In the genomic region with DNA sequence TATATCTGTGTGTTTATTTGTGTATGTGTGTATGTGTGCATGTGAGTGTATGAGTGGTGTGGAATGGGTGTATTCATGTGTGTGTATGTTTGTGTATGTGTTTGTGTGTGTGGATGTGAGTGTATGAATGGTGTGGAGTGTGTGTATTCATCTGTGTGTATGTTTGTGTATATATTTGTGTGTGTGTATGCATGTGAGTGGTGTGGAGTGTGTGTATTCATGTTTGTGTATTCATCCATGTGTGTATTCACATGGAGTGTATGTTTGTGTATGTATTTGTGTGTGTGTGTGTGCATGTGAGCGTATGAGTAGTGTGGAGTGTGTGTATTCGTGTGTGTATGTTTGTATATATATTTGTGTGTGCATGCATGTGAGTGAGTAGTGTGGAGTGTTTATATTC, we compare ENCODE assay signal across 3 cellular contexts.
TF ChIP-seq lines count a peak whose summit lies in the region.

No MANE protein-coding gene starts in this region.

TF ChIP-seq in HepG2, 621 proteins besides CTCF, POLR2A, EP300 and RAD21 (continues in another document):
- TF ChIP-seq, protein P1, sequence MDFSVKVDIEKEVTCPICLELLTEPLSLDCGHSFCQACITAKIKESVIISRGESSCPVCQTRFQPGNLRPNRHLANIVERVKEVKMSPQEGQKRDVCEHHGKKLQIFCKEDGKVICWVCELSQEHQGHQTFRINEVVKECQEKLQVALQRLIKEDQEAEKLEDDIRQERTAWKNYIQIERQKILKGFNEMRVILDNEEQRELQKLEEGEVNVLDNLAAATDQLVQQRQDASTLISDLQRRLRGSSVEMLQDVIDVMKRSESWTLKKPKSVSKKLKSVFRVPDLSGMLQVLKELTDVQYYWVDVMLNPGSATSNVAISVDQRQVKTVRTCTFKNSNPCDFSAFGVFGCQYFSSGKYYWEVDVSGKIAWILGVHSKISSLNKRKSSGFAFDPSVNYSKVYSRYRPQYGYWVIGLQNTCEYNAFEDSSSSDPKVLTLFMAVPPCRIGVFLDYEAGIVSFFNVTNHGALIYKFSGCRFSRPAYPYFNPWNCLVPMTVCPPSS (IDR thresholded peaks at IDR 0.05), result 0 out of 2 replicates have a peak, but pooled peaks have one; percentile 52
- TF ChIP-seq ZZZ3 (CRISPR knock-in tag; IDR thresholded peaks at IDR 0.05; ENCODE audit: borderline replicate concordance) (no peak), NR2F6 (IDR thresholded peaks at IDR 0.05) (no peak), NR2F6 (CRISPR knock-in tag; IDR thresholded peaks at IDR 0.05) (no peak), RFX3 (CRISPR knock-in tag; IDR thresholded peaks at IDR 0.05) (no peak), JUNB (CRISPR knock-in tag; IDR thresholded peaks at IDR 0.05; ENCODE audit: borderline replicate concordance) (0 out of 2 replicates have a peak, but pooled peaks have one; percentile 28), FOXA1 (IDR thresholded peaks at IDR 0.05) (0 out of 2 replicates have a peak, but pooled peaks have one; percentile 19), FOXA1 (CRISPR knock-in tag; IDR thresholded peaks at IDR 0.05) (no peak), RBM39 (IDR thresholded peaks at IDR 0.05; ENCODE audit: low read depth, low read length, poor library complexity, severe bottlenecking) (no peak)
- TF ChIP-seq, protein P2, sequence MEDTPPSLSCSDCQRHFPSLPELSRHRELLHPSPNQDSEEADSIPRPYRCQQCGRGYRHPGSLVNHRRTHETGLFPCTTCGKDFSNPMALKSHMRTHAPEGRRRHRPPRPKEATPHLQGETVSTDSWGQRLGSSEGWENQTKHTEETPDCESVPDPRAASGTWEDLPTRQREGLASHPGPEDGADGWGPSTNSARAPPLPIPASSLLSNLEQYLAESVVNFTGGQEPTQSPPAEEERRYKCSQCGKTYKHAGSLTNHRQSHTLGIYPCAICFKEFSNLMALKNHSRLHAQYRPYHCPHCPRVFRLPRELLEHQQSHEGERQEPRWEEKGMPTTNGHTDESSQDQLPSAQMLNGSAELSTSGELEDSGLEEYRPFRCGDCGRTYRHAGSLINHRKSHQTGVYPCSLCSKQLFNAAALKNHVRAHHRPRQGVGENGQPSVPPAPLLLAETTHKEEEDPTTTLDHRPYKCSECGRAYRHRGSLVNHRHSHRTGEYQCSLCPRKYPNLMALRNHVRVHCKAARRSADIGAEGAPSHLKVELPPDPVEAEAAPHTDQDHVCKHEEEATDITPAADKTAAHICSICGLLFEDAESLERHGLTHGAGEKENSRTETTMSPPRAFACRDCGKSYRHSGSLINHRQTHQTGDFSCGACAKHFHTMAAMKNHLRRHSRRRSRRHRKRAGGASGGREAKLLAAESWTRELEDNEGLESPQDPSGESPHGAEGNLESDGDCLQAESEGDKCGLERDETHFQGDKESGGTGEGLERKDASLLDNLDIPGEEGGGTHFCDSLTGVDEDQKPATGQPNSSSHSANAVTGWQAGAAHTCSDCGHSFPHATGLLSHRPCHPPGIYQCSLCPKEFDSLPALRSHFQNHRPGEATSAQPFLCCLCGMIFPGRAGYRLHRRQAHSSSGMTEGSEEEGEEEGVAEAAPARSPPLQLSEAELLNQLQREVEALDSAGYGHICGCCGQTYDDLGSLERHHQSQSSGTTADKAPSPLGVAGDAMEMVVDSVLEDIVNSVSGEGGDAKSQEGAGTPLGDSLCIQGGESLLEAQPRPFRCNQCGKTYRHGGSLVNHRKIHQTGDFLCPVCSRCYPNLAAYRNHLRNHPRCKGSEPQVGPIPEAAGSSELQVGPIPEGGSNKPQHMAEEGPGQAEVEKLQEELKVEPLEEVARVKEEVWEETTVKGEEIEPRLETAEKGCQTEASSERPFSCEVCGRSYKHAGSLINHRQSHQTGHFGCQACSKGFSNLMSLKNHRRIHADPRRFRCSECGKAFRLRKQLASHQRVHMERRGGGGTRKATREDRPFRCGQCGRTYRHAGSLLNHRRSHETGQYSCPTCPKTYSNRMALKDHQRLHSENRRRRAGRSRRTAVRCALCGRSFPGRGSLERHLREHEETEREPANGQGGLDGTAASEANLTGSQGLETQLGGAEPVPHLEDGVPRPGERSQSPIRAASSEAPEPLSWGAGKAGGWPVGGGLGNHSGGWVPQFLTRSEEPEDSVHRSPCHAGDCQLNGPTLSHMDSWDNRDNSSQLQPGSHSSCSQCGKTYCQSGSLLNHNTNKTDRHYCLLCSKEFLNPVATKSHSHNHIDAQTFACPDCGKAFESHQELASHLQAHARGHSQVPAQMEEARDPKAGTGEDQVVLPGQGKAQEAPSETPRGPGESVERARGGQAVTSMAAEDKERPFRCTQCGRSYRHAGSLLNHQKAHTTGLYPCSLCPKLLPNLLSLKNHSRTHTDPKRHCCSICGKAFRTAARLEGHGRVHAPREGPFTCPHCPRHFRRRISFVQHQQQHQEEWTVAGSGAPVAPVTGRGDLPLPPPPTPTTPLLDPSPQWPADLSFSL (CRISPR knock-in tag; IDR thresholded peaks at IDR 0.05), result no peak

TF ChIP-seq in H1, 55 proteins besides CTCF, POLR2A, EP300 and RAD21:
- TF ChIP-seq FOSL1 (IDR thresholded peaks at IDR 0.05; ENCODE audit: insufficient read depth, low read depth, low read length) (no peak), HDAC2 (IDR thresholded peaks at IDR 0.05; ENCODE audit: borderline replicate concordance in 1 of 2, low read depth in 2 of 2, low read length in 2 of 2) (no peak), HDAC6 (IDR thresholded peaks at IDR 0.05; ENCODE audit: low read depth, low read length) (no peak)

TF ChIP-seq in GM23338, 12 proteins besides CTCF, POLR2A, EP300 and RAD21:
- TF ChIP-seq, protein P3, sequence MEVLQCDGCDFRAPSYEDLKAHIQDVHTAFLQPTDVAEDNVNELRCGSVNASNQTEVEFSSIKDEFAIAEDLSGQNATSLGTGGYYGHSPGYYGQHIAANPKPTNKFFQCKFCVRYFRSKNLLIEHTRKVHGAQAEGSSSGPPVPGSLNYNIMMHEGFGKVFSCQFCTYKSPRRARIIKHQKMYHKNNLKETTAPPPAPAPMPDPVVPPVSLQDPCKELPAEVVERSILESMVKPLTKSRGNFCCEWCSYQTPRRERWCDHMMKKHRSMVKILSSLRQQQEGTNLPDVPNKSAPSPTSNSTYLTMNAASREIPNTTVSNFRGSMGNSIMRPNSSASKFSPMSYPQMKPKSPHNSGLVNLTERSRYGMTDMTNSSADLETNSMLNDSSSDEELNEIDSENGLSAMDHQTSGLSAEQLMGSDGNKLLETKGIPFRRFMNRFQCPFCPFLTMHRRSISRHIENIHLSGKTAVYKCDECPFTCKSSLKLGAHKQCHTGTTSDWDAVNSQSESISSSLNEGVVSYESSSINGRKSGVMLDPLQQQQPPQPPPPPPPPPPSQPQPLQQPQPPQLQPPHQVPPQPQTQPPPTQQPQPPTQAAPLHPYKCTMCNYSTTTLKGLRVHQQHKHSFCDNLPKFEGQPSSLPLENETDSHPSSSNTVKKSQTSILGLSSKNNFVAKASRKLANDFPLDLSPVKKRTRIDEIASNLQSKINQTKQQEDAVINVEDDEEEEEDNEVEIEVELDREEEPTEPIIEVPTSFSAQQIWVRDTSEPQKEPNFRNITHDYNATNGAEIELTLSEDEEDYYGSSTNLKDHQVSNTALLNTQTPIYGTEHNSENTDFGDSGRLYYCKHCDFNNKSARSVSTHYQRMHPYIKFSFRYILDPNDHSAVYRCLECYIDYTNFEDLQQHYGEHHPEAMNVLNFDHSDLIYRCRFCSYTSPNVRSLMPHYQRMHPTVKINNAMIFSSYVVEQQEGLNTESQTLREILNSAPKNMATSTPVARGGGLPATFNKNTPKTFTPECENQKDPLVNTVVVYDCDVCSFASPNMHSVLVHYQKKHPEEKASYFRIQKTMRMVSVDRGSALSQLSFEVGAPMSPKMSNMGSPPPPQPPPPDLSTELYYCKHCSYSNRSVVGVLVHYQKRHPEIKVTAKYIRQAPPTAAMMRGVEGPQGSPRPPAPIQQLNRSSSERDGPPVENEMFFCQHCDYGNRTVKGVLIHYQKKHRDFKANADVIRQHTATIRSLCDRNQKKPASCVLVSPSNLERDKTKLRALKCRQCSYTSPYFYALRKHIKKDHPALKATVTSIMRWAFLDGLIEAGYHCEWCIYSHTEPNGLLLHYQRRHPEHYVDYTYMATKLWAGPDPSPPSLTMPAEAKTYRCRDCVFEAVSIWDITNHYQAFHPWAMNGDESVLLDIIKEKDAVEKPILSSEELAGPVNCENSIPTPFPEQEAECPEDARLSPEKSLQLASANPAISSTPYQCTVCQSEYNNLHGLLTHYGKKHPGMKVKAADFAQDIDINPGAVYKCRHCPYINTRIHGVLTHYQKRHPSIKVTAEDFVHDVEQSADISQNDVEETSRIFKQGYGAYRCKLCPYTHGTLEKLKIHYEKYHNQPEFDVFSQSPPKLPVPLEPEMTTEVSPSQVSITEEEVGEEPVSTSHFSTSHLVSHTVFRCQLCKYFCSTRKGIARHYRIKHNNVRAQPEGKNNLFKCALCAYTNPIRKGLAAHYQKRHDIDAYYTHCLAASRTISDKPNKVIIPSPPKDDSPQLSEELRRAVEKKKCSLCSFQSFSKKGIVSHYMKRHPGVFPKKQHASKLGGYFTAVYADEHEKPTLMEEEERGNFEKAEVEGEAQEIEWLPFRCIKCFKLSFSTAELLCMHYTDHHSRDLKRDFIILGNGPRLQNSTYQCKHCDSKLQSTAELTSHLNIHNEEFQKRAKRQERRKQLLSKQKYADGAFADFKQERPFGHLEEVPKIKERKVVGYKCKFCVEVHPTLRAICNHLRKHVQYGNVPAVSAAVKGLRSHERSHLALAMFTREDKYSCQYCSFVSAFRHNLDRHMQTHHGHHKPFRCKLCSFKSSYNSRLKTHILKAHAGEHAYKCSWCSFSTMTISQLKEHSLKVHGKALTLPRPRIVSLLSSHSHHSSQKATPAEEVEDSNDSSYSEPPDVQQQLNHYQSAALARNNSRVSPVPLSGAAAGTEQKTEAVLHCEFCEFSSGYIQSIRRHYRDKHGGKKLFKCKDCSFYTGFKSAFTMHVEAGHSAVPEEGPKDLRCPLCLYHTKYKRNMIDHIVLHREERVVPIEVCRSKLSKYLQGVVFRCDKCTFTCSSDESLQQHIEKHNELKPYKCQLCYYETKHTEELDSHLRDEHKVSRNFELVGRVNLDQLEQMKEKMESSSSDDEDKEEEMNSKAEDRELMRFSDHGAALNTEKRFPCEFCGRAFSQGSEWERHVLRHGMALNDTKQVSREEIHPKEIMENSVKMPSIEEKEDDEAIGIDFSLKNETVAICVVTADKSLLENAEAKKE (CRISPR knock-in tag; IDR thresholded peaks at IDR 0.05), result no peak
- TF ChIP-seq NANOG (IDR thresholded peaks at IDR 0.05; ENCODE audit: borderline replicate concordance) (no peak), ZNF114 (CRISPR knock-in tag; IDR thresholded peaks at IDR 0.05) (no peak), POLR2AphosphoS5 (IDR thresholded peaks at IDR 0.05; ENCODE audit: low read depth) (no peak), STAT1 (IDR thresholded peaks at IDR 0.05; ENCODE audit: unreplicated experiment) (no peak), ZNF331 (CRISPR knock-in tag; IDR thresholded peaks at IDR 0.05; ENCODE audit: low read depth) (no peak), EZH2 (IDR thresholded peaks at IDR 0.05; ENCODE audit: low read depth, unreplicated experiment) (no peak), CREB1 (CRISPR knock-in tag; IDR thresholded peaks at IDR 0.05; ENCODE audit: low read depth) (no peak), EZH2phosphoT487 (IDR thresholded peaks at IDR 0.05; ENCODE audit: unreplicated experiment) (no peak)
- TF ChIP-seq, protein P4, sequence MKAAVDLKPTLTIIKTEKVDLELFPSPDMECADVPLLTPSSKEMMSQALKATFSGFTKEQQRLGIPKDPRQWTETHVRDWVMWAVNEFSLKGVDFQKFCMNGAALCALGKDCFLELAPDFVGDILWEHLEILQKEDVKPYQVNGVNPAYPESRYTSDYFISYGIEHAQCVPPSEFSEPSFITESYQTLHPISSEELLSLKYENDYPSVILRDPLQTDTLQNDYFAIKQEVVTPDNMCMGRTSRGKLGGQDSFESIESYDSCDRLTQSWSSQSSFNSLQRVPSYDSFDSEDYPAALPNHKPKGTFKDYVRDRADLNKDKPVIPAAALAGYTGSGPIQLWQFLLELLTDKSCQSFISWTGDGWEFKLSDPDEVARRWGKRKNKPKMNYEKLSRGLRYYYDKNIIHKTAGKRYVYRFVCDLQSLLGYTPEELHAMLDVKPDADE (IDR thresholded peaks at IDR 0.05), result no peak
